ENCODE assay signal across 20 cellular contexts in the genomic region with DNA sequence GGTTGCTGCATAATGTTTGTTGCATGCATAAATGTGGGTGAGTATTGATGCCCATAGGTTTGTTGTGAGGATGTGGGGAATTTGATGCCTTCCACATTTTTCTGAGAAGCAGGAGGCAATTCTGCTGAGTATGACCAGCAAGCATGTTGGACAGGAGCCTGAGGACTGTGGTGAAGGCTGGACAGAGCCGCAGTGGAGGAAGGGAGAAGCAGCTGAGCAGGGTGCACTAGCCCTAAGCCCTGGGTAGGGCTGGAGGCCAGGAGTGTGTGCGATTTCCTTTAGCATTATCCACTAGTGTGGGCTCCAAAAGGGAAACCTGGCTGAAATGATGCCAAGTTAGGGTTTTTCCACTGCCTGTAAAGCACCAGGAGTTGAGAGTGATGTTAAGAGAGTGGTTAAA. TPM values are rescaled to one million over a fixed set of nuclear protein-coding genes. Genes with fewer than 3 reads are reported as not detected.
A peak's percentile ranks its signal among the peaks of the same experiment; 100 is the strongest.
DNase-seq lines count a peak whose midpoint lies in the region; ATAC-seq, FAIRE-seq and TF ChIP-seq lines count a peak whose summit lies in the region.
"Had no signal": no experiment of that assay in that cellular context is flagged by ENCODE, and none has a peak within 500 bp of the region (broad histone marks: within the 10 kb centered on the region; RNA-seq: fewer than 3 reads in every experiment).

No MANE protein-coding gene starts in this region.

- H3K4me1 Mint-ChIP-seq in astrocyte (ENCODE audit: low read depth, unreplicated experiment) = peaks cover 6% of the 10 kb centered on the region
- H3K4me1 Mint-ChIP-seq in activated naive CD4-positive, alpha-beta T cell treated with anti-CD3 and anti-CD28 coated beads, Interleukin-2, amount 10 ng/mL, durations not matched to agents 7 days and 5 days = no peaks in the 10 kb centered on the region
- no peaks in the 10 kb centered on the region for H3K4me1 Mint-ChIP-seq in activated CD4-positive, alpha-beta memory T cell treated with anti-CD3 and anti-CD28 coated beads for 36 hours (ENCODE audit: low read depth)

- no peak overlapping the region for H3K4me3 Mint-ChIP-seq in astrocyte (ENCODE audit: unreplicated experiment)
- no peak overlapping the region for H3K4me3 Mint-ChIP-seq in activated naive CD4-positive, alpha-beta T cell treated with anti-CD3 and anti-CD28 coated beads, Interleukin-2, amount 10 ng/mL, durations not matched to agents 7 days and 5 days
- no peak overlapping the region for H3K4me3 Mint-ChIP-seq in activated CD4-positive, alpha-beta memory T cell treated with anti-CD3 and anti-CD28 coated beads for 36 hours
- H3K4me3 Mint-ChIP-seq: dendritic cell treated with granulocyte-macrophage colony-stimulating factor and Interleukin-4, amounts not matched to agents 40 ng/mL and 50 ng/mL, for 4 days had no signal

- no peak for TF ChIP-seq POLR2A in A549 (IDR thresholded peaks at IDR 0.05; ENCODE audit: low read length)

- peaks cover 5% of the 10 kb centered on the region; the same call in 1 of the 3 replicates for H3K4me1 ChIP-seq in A549
- H3K4me1 ChIP-seq in astrocyte (ENCODE audit: insufficient read depth, low read length) = peaks cover 7% of the 10 kb centered on the region
- H3K4me1 ChIP-seq: spleen had no signal

- CTCF ChIA-PET in A549 (lab: Yijun Ruan, JAX) = interaction anchor here (0.9 to 4.5 kb wide), 3 partner anchors 9 to 146 kb away, joined by 3 to 24 read pairs (median 3); partner anchors contain the start of gene XYLB
- CTCF ChIA-PET in activated naive CD4-positive, alpha-beta T cell treated with anti-CD3 and anti-CD28 coated beads, Interleukin-2, amount 10 ng/mL, durations not matched to agents 7 days and 5 days (lab: Charles Lee) = interaction anchor here (1.5 to 2.8 kb wide), 2 partner anchors 11 to 361 kb away, joined by 3 to 15 read pairs; partner anchors contain the start of gene XYLB
- CTCF ChIA-PET in activated CD4-positive, alpha-beta memory T cell treated with anti-CD3 and anti-CD28 coated beads for 36 hours (lab: Charles Lee) = interaction anchor here (1.4 kb wide), 1 partner anchor 145 kb away, joined by 4 read pairs; no protein-coding TSS in a partner anchor

- H3K9me3 ChIP-seq in A549 (no peaks in the 10 kb centered on the region), astrocyte (ENCODE audit: insufficient read depth, low read depth, low read length) (no peaks in the 10 kb centered on the region)
- H3K9me3 ChIP-seq: mucosa of descending colon, spleen had no signal

- no peaks in the 10 kb centered on the region for H3K9me3 Mint-ChIP-seq in astrocyte (ENCODE audit: unreplicated experiment)
- H3K9me3 Mint-ChIP-seq in activated naive CD4-positive, alpha-beta T cell treated with anti-CD3 and anti-CD28 coated beads, Interleukin-2, amount 10 ng/mL, durations not matched to agents 7 days and 5 days = no peaks in the 10 kb centered on the region
- no peaks in the 10 kb centered on the region for H3K9me3 Mint-ChIP-seq in activated CD4-positive, alpha-beta memory T cell treated with anti-CD3 and anti-CD28 coated beads for 36 hours
- H3K9me3 Mint-ChIP-seq: activated T-helper 2 cell treated with anti-CD3 and anti-CD28 coated beads, Interferon-gamma antibody, Interleukin-2, Interleukin-4, amounts not matched to agents 10 μg/mL and 5 μg/mL and 100 μg/mL, durations not matched to agents 14 hours and 24 hours and 36 hours; dendritic cell treated with granulocyte-macrophage colony-stimulating factor and Interleukin-4, amounts not matched to agents 40 ng/mL and 50 ng/mL, for 4 days had no signal

- H3K4me2 ChIP-seq in A549 = no peak overlapping the region
- peak overlapping the region; percentile 39 for H3K4me2 ChIP-seq in astrocyte (ENCODE audit: low read length)

- no peak overlapping the region for H3K9ac ChIP-seq in astrocyte (ENCODE audit: low read length)

- H3K27ac ChIP-seq in A549 (no peak overlapping the region), astrocyte (ENCODE audit: low read depth, low read length) (no peak overlapping the region)
- H3K27ac ChIP-seq: spleen had no signal

- no peak for TF ChIP-seq RAD21 in A549 (conservative IDR thresholded peaks at IDR 0.05 in 1 of 2, IDR thresholded peaks at IDR 0.05 in 1 of 2)

- no peaks in the 10 kb centered on the region for H3K79me2 ChIP-seq in astrocyte (ENCODE audit: insufficient read depth, low read length)

- FAIRE-seq in A549 (lab: Jason Lieb, UNC) (no peak), astrocyte (lab: Jason Lieb, UNC) (no peak)

- ATAC-seq in A549 = peak; percentile 49 to 61; a peak in 5 of 6 replicates
- ATAC-seq in HG02840 (IDR thresholded peaks at IDR 0.05; ENCODE audit: low FRiP score, unreplicated experiment) = no peak
- ATAC-seq: esophagus mucosa, mucosa of descending colon had no signal

- no peaks in the 10 kb centered on the region for H3K36me3 ChIP-seq in astrocyte (ENCODE audit: insufficient read depth, low read length)
- H3K36me3 ChIP-seq: spleen had no signal

- TF ChIP-seq CTCF in A549 (IDR thresholded peaks at IDR 0.05) (no peak), astrocyte (IDR thresholded peaks at IDR 0.05; ENCODE audit: insufficient read depth, low read depth, low read length) (no peak)

- H4K20me1 ChIP-seq in astrocyte (ENCODE audit: insufficient read depth, low read length) = no peaks in the 10 kb centered on the region

- no peak overlapping the region for H2AFZ ChIP-seq in astrocyte (ENCODE audit: low read depth, low read length)

- DNase-seq in A549 (ENCODE audit: low read depth in 1 of 2, low spot score in 1 of 2) (no peak), H4 (ENCODE audit: low spot score) (peak; percentile 40), astrocyte (ENCODE audit: low read depth) (peak; percentile 86), kidney tubule cell (ENCODE audit: low spot score) (peak; percentile 38), NAMALWA (ENCODE audit: low spot score) (no peak)
- no peak for DNase-seq in activated naive CD4-positive, alpha-beta T cell treated with anti-CD3 and anti-CD28 coated beads, Interleukin-2, amount 10 ng/mL, durations not matched to agents 7 days and 5 days
- DNase-seq in activated CD4-positive, alpha-beta memory T cell treated with anti-CD3 and anti-CD28 coated beads for 36 hours = no peak
- DNase-seq: activated CD8-positive, alpha-beta memory T cell treated with anti-CD3 and anti-CD28 coated beads for 24 hours; anterior cingulate cortex; hypothalamus; mucosa of descending colon; NCI-H2029; NCI-H510A treated with DMSO at 0.1 percent for 48 hours; OCI-M1; spleen; stimulated activated naive CD4-positive, alpha-beta T cell treated with Interleukin-2 at 50 U/mL for 16 hours had no signal

- H3K27ac Mint-ChIP-seq in astrocyte (ENCODE audit: unreplicated experiment) = no peak overlapping the region
- no peak overlapping the region for H3K27ac Mint-ChIP-seq in activated naive CD4-positive, alpha-beta T cell treated with anti-CD3 and anti-CD28 coated beads, Interleukin-2, amount 10 ng/mL, durations not matched to agents 7 days and 5 days
- H3K27ac Mint-ChIP-seq in activated CD4-positive, alpha-beta memory T cell treated with anti-CD3 and anti-CD28 coated beads for 36 hours = no peak overlapping the region
- H3K27ac Mint-ChIP-seq: activated T-helper 2 cell treated with anti-CD3 and anti-CD28 coated beads, Interferon-gamma antibody, Interleukin-2, Interleukin-4, amounts not matched to agents 10 μg/mL and 5 μg/mL and 100 μg/mL, durations not matched to agents 14 hours and 24 hours and 36 hours; dendritic cell treated with granulocyte-macrophage colony-stimulating factor and Interleukin-4, amounts not matched to agents 40 ng/mL and 50 ng/mL, for 4 days had no signal

- H3K36me3 Mint-ChIP-seq in astrocyte (ENCODE audit: low read depth, unreplicated experiment) = no peaks in the 10 kb centered on the region
- H3K36me3 Mint-ChIP-seq in activated naive CD4-positive, alpha-beta T cell treated with anti-CD3 and anti-CD28 coated beads, Interleukin-2, amount 10 ng/mL, durations not matched to agents 7 days and 5 days = no peaks in the 10 kb centered on the region
- no peaks in the 10 kb centered on the region for H3K36me3 Mint-ChIP-seq in activated CD4-positive, alpha-beta memory T cell treated with anti-CD3 and anti-CD28 coated beads for 36 hours

- H3K27me3 ChIP-seq in astrocyte (ENCODE audit: insufficient read depth, low read length) = no peaks in the 10 kb centered on the region
- H3K27me3 ChIP-seq: spleen had no signal

- H3K4me3 ChIP-seq in A549 (no peak overlapping the region), astrocyte (ENCODE audit: insufficient read depth, low read depth, low read length) (no peak overlapping the region)
- H3K4me3 ChIP-seq: mucosa of descending colon, spleen had no signal

- WGBS in A549 (ENCODE audit: missing lambda C conversion rate) = 38% methylated on average over 2 of the region's 2 CpGs

- POLR2A ChIA-PET in A549 (lab: Yijun Ruan, JAX) = no interaction called here
- POLR2A ChIA-PET in activated CD4-positive, alpha-beta memory T cell treated with anti-CD3 and anti-CD28 coated beads for 36 hours (lab: Charles Lee) = no interaction called here

- peaks cover 5% of the 10 kb centered on the region for H3K27me3 Mint-ChIP-seq in astrocyte (ENCODE audit: low read depth, unreplicated experiment)
- peaks cover 32% of the 10 kb centered on the region for H3K27me3 Mint-ChIP-seq in activated naive CD4-positive, alpha-beta T cell treated with anti-CD3 and anti-CD28 coated beads, Interleukin-2, amount 10 ng/mL, durations not matched to agents 7 days and 5 days
- peaks cover 4% of the 10 kb centered on the region for H3K27me3 Mint-ChIP-seq in activated CD4-positive, alpha-beta memory T cell treated with anti-CD3 and anti-CD28 coated beads for 36 hours

- no peak for TF ChIP-seq EP300 in A549 (IDR thresholded peaks at IDR 0.05)

- intact Hi-C loops in activated CD4-positive, alpha-beta memory T cell treated with anti-CD3 and anti-CD28 coated beads for 36 hours (cut with micrococcal nuclease) = no loop called here

TF ChIP-seq in A549, 52 proteins besides CTCF, POLR2A, EP300 and RAD21 (continues in another document):
- TF ChIP-seq EHF (CRISPR knock-in tag; IDR thresholded peaks at IDR 0.05) = no peak

RNA-seq across cellular contexts. Expression of gene XYLB, which starts 11.9 kb away (rescaled TPM):
- 5.4 and 6.6 TPM in 2 replicates for polyA plus RNA-seq in A549 (2011; rRNA removed)
- polyA plus RNA-seq in A549 (2012; cell fraction: cytosol; rRNA removed) = 3.9 and 4.3 TPM in 2 replicates
- polyA plus RNA-seq in A549 (2012; cell fraction: nucleus; rRNA removed) = 7.6 and 10.4 TPM in 2 replicates
- 4.4 to 4.9 TPM (median 4.8 TPM) in 3 replicates for polyA plus RNA-seq in A549 (2017; fragmentation: RNase III; extraction: RNeasy Plus Mini Kit Qiagen cat#74134 plus additional on column Dnase treatment)
- polyA minus RNA-seq in A549 (2011; rRNA and poly(A)+ RNA removed) = 7.3 and 10.6 TPM in 2 replicates
- total RNA-seq in H4 (2014; rRNA removed; shearing (Covaris generic)) = 0.08 and 1.3 TPM in 2 replicates
- 1.4 and 2.3 TPM in 2 replicates for total RNA-seq in astrocyte
- 1 to 10 TPM; 4.8 to 4.9 TPM for total RNA-seq in activated CD4-positive, alpha-beta memory T cell treated with anti-CD3 and anti-CD28 coated beads for 36 hours

RNA-seq across cellular contexts. Expression of gene SLC22A14, which starts 52.6 kb away (rescaled TPM):
- polyA plus RNA-seq in A549 (2011; rRNA removed) (0.04 and 0.05 TPM in 2 replicates), A549 (2017; fragmentation: RNase III; extraction: RNeasy Plus Mini Kit Qiagen cat#74134 plus additional on column Dnase treatment) (0.11 TPM in 1 of 3 replicates, not detected in the others)
- 0.01 TPM in 2 replicates for polyA plus RNA-seq in A549 (2012; cell fraction: cytosol; rRNA removed)
- 0.22 and 0.39 TPM in 2 replicates for polyA plus RNA-seq in A549 (2012; cell fraction: nucleus; rRNA removed)
- not detected in 2 replicates for polyA minus RNA-seq in A549 (2011; rRNA and poly(A)+ RNA removed)
- not detected in 2 replicates for total RNA-seq in H4 (2014; rRNA removed; shearing (Covaris generic))
- 0.45 and 0.84 TPM in 2 replicates for total RNA-seq in astrocyte
- not detected for total RNA-seq in activated CD4-positive, alpha-beta memory T cell treated with anti-CD3 and anti-CD28 coated beads for 36 hours
- total RNA-seq: activated T-helper 2 cell treated with anti-CD3 and anti-CD28 coated beads, Interferon-gamma antibody, Interleukin-2, Interleukin-4, amounts not matched to agents 10 μg/mL and 5 μg/mL and 100 μg/mL, durations not matched to agents 14 hours and 24 hours and 36 hours had no signal

Comparison
In these comparisons a context has a peak if more than half of its experiments do, and no peak if none do; other contexts are left out.
1. DNase-seq: peak in H4 (single experiment), astrocyte (single experiment) and kidney tubule cell (single experiment); none in A549 (0 of 2), activated naive CD4-positive, alpha-beta T cell treated with anti-CD3 and anti-CD28 coated beads, Interleukin-2, amount 10 ng/mL, durations not matched to agents 7 days and 5 days (single experiment), NAMALWA (single experiment) and activated CD4-positive, alpha-beta memory T cell treated with anti-CD3 and anti-CD28 coated beads for 36 hours (single experiment).